In genomic region chr2:69538872-69539548, GRCh38 we compare ENCODE assay signal across 12 cellular contexts.
DNase-seq lines count a peak whose midpoint lies in the region; ATAC-seq lines count a peak whose summit lies in the region.
"Had no signal": no experiment of that assay in that cellular context is flagged by ENCODE, and none has a peak within 500 bp of the region (broad histone marks: within the 10 kb centered on the region; RNA-seq: fewer than 3 reads in every experiment).

No MANE protein-coding gene starts in this region.

- H3K4me3 Mint-ChIP-seq in central memory CD8-positive, alpha-beta T cell, result no peak overlapping the region
- H3K4me3 Mint-ChIP-seq in naive thymus-derived CD4-positive, alpha-beta T cell, result no peak overlapping the region
- H3K4me3 Mint-ChIP-seq: activated CD8-positive, alpha-beta memory T cell treated with anti-CD3 and anti-CD28 coated beads, Interleukin-2, amount 10 ng/mL, durations not matched to agents 7 days and 5 days; stimulated activated memory B cell treated with anti-CD40 and anti-IgM and Interleukin-4, amounts not matched to agents 10 μg/mL and 1 μg/mL and 100 μg/mL, for 72 hours had no signal

- H3K9me3 Mint-ChIP-seq in central memory CD8-positive, alpha-beta T cell, result no peaks in the 10 kb centered on the region
- peaks cover 0 to 11% (median 0%) of the 10 kb centered on the region in 11 donors for H3K9me3 Mint-ChIP-seq in naive thymus-derived CD4-positive, alpha-beta T cell
- H3K9me3 Mint-ChIP-seq: stimulated activated memory B cell treated with anti-CD40 and anti-IgM and Interleukin-4, amounts not matched to agents 10 μg/mL and 1 μg/mL and 100 μg/mL, for 72 hours had no signal

- no peak for ATAC-seq in central memory CD8-positive, alpha-beta T cell (replicated peaks; ENCODE audit: extremely low read depth, poor library complexity, severe bottlenecking)
- no peak for ATAC-seq in naive thymus-derived CD4-positive, alpha-beta T cell
- ATAC-seq: activated CD8-positive, alpha-beta memory T cell treated with anti-CD3 and anti-CD28 coated beads, Interleukin-2, amount 10 ng/mL, durations not matched to agents 7 days and 5 days; stimulated activated memory B cell treated with anti-CD40 and anti-IgM and Interleukin-4, amounts not matched to agents 10 μg/mL and 1 μg/mL and 100 μg/mL, for 72 hours had no signal

- H3K36me3 Mint-ChIP-seq in central memory CD8-positive, alpha-beta T cell (ENCODE audit: insufficient read depth), result peaks cover 37% of the 10 kb centered on the region
- H3K36me3 Mint-ChIP-seq in naive thymus-derived CD4-positive, alpha-beta T cell, result peaks cover 22 to 74% (median 68%) of the 10 kb centered on the region in 5 donors

- no peak overlapping the region for H3K4me3 ChIP-seq in naive thymus-derived CD4-positive, alpha-beta T cell (ENCODE audit: low read length)
- no peak overlapping the region for H3K4me3 ChIP-seq in SJCRH30

- no peak overlapping the region for H3K27ac ChIP-seq in naive thymus-derived CD4-positive, alpha-beta T cell (ENCODE audit: low read depth, low read length)
- H3K27ac ChIP-seq in SJCRH30, result no peak overlapping the region
- H3K27ac ChIP-seq: epithelial cell of prostate had no signal

- POLR2A ChIA-PET in naive thymus-derived CD4-positive, alpha-beta T cell (lab: Charles Lee), result no interaction called here

- intact Hi-C loops in naive thymus-derived CD4-positive, alpha-beta T cell (cut with micrococcal nuclease), result no loop called here

- peaks cover 0 to 3% (median 2%) of the 10 kb centered on the region in 3 experiments for H3K9me3 ChIP-seq in naive thymus-derived CD4-positive, alpha-beta T cell (ENCODE audit: control insufficient read depth in 2 of 3, low read length in 3 of 3)
- 0 out of 2 replicates have a peak, but pooled peaks cover 4% of the 10 kb centered on the region for H3K9me3 ChIP-seq in SJCRH30 (replicated peaks)

- no peaks in the 10 kb centered on the region for H3K27me3 Mint-ChIP-seq in central memory CD8-positive, alpha-beta T cell
- no peaks in the 10 kb centered on the region for H3K27me3 Mint-ChIP-seq in naive thymus-derived CD4-positive, alpha-beta T cell
- H3K27me3 Mint-ChIP-seq: activated CD8-positive, alpha-beta memory T cell treated with anti-CD3 and anti-CD28 coated beads, Interleukin-2, amount 10 ng/mL, durations not matched to agents 7 days and 5 days; stimulated activated memory B cell treated with anti-CD40 and anti-IgM and Interleukin-4, amounts not matched to agents 10 μg/mL and 1 μg/mL and 100 μg/mL, for 72 hours had no signal

- CTCF ChIA-PET in naive thymus-derived CD4-positive, alpha-beta T cell (lab: Charles Lee), result no interaction called here

- H3K27me3 ChIP-seq in naive thymus-derived CD4-positive, alpha-beta T cell (ENCODE audit: control insufficient read depth in 2 of 2, insufficient read depth in 2 of 2, low read length in 2 of 2), result no peaks in the 10 kb centered on the region
- H3K27me3 ChIP-seq in SJCRH30, result no peaks in the 10 kb centered on the region

- H3K36me3 ChIP-seq in naive thymus-derived CD4-positive, alpha-beta T cell (ENCODE audit: control insufficient read depth in 2 of 3, insufficient read depth in 3 of 3, low read length in 3 of 3), result peaks cover 17 to 90% (median 57%) of the 10 kb centered on the region in 3 experiments
- peaks cover 15% of the 10 kb centered on the region; the same call in 1 of the 2 replicates for H3K36me3 ChIP-seq in SJCRH30

- peaks cover 42% of the 10 kb centered on the region for H3K4me1 Mint-ChIP-seq in central memory CD8-positive, alpha-beta T cell
- H3K4me1 Mint-ChIP-seq in naive thymus-derived CD4-positive, alpha-beta T cell, result peaks cover 23 to 53% (median 42%) of the 10 kb centered on the region in 7 donors

- DNase-seq in ELR (ENCODE audit: low read depth) (peak; percentile 58), M059J (ENCODE audit: low read depth) (peak; percentile 24), SJCRH30 (no peak), OCI-M2 (lab: John Stamatoyannopoulos, UW; ENCODE audit: unreplicated experiment) (no peak)
- DNase-seq in central memory CD8-positive, alpha-beta T cell (ENCODE audit: low spot score in 2 of 2), result no peak
- DNase-seq in naive thymus-derived CD4-positive, alpha-beta T cell, result no peak
- DNase-seq in stimulated activated CD4-positive, alpha-beta T cell treated with anti-CD3 and anti-CD28 coated beads, Interleukin-2, amount 100 ng/mL, for 24 hours, result no peak
- DNase-seq: activated CD8-positive, alpha-beta memory T cell treated with anti-CD3 and anti-CD28 coated beads, Interleukin-2, amount 10 ng/mL, durations not matched to agents 7 days and 5 days; DMS153; NCI-H1694 treated with DMSO at 0.1 percent for 48 hours had no signal

- peaks cover 0 to 4% of the 10 kb centered on the region in 2 donors for H3K4me1 ChIP-seq in naive thymus-derived CD4-positive, alpha-beta T cell (ENCODE audit: control insufficient read depth in 2 of 2, insufficient read depth in 2 of 2, low read length in 2 of 2)
- H3K4me1 ChIP-seq in SJCRH30, result no peaks in the 10 kb centered on the region

- H3K27ac Mint-ChIP-seq in central memory CD8-positive, alpha-beta T cell (ENCODE audit: low read depth), result peak overlapping the region; percentile 76
- peak overlapping the region in 8 of 9 donors; percentile 6 to 82 (median 53) for H3K27ac Mint-ChIP-seq in naive thymus-derived CD4-positive, alpha-beta T cell
- H3K27ac Mint-ChIP-seq: activated CD8-positive, alpha-beta memory T cell treated with anti-CD3 and anti-CD28 coated beads, Interleukin-2, amount 10 ng/mL, durations not matched to agents 7 days and 5 days; stimulated activated memory B cell treated with anti-CD40 and anti-IgM and Interleukin-4, amounts not matched to agents 10 μg/mL and 1 μg/mL and 100 μg/mL, for 72 hours had no signal

Comparison
In these comparisons a context has a peak if more than half of its experiments do, and no peak if none do; other contexts are left out.
1. DNase-seq: peak in ELR (single experiment) and M059J (single experiment); none in central memory CD8-positive, alpha-beta T cell (0 of 2), naive thymus-derived CD4-positive, alpha-beta T cell (0 of 9), stimulated activated CD4-positive, alpha-beta T cell treated with anti-CD3 and anti-CD28 coated beads, Interleukin-2, amount 100 ng/mL, for 24 hours (0 of 2), SJCRH30 (0 of 2) and OCI-M2 (single experiment).